1 cellular context compared by ENCODE assay signal in the genomic region with DNA sequence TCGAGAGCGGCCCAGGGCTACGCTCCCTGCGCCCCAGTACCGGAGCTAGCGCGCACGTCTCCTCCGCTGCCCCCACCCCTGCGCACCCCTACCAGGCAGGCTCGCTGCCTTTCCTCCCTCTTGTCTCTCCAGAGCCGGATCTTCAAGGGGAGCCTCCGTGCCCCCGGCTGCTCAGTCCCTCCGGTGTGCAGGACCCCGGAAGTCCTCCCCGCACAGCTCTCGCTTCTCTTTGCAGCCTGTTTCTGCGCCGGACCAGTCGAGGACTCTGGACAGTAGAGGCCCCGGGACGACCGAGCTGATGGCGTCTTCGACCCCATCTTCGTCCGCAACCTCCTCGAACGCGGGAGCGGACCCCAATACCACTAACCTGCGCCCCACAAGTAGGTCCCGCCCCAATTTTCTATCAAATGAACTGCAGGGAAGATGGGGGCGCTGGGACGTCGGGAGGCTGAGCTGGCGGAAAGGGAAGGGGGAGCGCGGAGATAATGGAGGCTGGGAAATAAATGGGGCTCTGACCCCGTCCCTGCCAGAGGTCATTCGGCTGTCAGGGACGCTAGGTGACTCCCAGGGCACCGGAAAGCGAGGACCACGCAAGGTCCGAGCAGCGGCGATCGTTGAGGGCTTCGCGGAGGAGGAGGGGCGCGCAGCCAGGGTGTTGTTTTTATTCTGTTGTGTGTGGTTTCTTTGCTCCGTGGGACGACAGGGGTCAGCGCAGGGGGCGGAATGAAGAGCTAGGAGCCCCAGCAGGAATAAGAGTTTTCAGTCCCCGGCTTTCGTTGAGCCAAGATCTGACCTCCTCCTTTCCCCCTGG.
TF ChIP-seq lines count a peak whose summit lies in the region.

No MANE protein-coding gene starts in this region.

TF ChIP-seq in K562, 482 proteins besides CTCF, POLR2A, EP300 and RAD21:
- TF ChIP-seq ZBTB33 (CRISPR knock-in tag; IDR thresholded peaks at IDR 0.05) (peak; percentile 20; the same call in 1 of the 2 replicates), RBBP5 (IDR thresholded peaks at IDR 0.05; ENCODE audit: borderline replicate concordance, insufficient read depth, low read length, poor library complexity, severe bottlenecking) (peak; percentile 7), CBFB (CRISPR knock-in tag; IDR thresholded peaks at IDR 0.05) (0 out of 2 replicates have a peak, but pooled peaks have one; percentile 57), NFXL1 (CRISPR knock-in tag; IDR thresholded peaks at IDR 0.05) (no peak)
